Comparison of ENCODE assay signal across 17 cellular contexts in genomic region chr6:11035961-11036360, GRCh38. TPM values are rescaled to one million over a fixed set of nuclear protein-coding genes. Genes with fewer than 3 reads are reported as not detected.
"Had no signal": no experiment of that assay in that cellular context is flagged by ENCODE, and none has a peak within 500 bp of the region (broad histone marks: within the 10 kb centered on the region; RNA-seq: fewer than 3 reads in every experiment).

No MANE protein-coding gene starts in this region.

- ATAC-seq: effector memory CD8-positive, alpha-beta T cell; left colon; left ventricle myocardium superior; natural killer cell treated with Interleukin-12 subunit alpha and Interleukin-12 subunit beta and Interleukin-15 and Interleukin-18, amount 100 ng/mL, for 72 hours; pancreas; sciatic nerve had no signal

- H3K9ac ChIP-seq: neural progenitor cell had no signal

- H3K36me3 ChIP-seq: neural progenitor cell, pancreas had no signal

- FAIRE-seq: colon, pancreas, urothelium cell line had no signal

- H3K9me3 ChIP-seq: pancreas had no signal

- DNase-seq: effector memory CD8-positive, alpha-beta T cell; head of caudate nucleus; hippocampal formation; left colon; left ventricle myocardium superior; mesenchymal stem cell; midbrain; occipital lobe; pancreas; stimulated activated CD4-positive, alpha-beta T cell treated with anti-CD3 and anti-CD28 coated beads, Interleukin-2, amount 100 ng/mL, for 48 hours; stimulated activated naive CD4-positive, alpha-beta T cell treated with Interleukin-2 at 50 U/mL for 16 hours had no signal

- H3K27ac ChIP-seq: neural progenitor cell, pancreas had no signal

- H3K4me3 ChIP-seq: lung, neural progenitor cell, pancreas had no signal

- H3K4me1 ChIP-seq: pancreas had no signal

RNA-seq across cellular contexts. Expression of gene ELOVL2, which starts 8.1 kb away (rescaled TPM):
- total RNA-seq: natural killer cell treated with Interleukin-12 subunit alpha and Interleukin-12 subunit beta and Interleukin-15 and Interleukin-18, amount 100 ng/mL, for 72 hours had no signal
